ENCODE assay signal across 8 cellular contexts in genomic region chr17:40325156-40326013, GRCh38. TPM values are rescaled to one million over a fixed set of nuclear protein-coding genes. Genes with fewer than 3 reads are reported as not detected.
DNase-seq lines count a peak whose midpoint lies in the region; ATAC-seq and TF ChIP-seq lines count a peak whose summit lies in the region.

No MANE protein-coding gene starts in this region.

- H3K4me3 ChIP-seq in BLaER1 treated with 17β-estradiol and CSF1 and Interleukin-3, amounts not matched to agents 10 nM and 100 nM = peak overlapping the region in 6 of 10 experiments; percentile 1 to 96 (median 32); a peak in 5 of 20 replicates
- no peak overlapping the region for H3K4me3 ChIP-seq in ascending aorta
- H3K4me3 ChIP-seq in naive thymus-derived CD4-positive, alpha-beta T cell (ENCODE audit: low read length) = peak overlapping the region; percentile 47

- H3K27me3 ChIP-seq in BLaER1 treated with 17β-estradiol and CSF1 and Interleukin-3, amounts not matched to agents 10 nM and 100 nM = no peaks in the 10 kb centered on the region
- H3K27me3 ChIP-seq in ascending aorta = no peaks in the 10 kb centered on the region
- H3K27me3 ChIP-seq in naive thymus-derived CD4-positive, alpha-beta T cell (ENCODE audit: control insufficient read depth in 2 of 2, insufficient read depth in 2 of 2, low read length in 2 of 2) = no peaks in the 10 kb centered on the region

- H3K9me3 Mint-ChIP-seq in IgD-negative memory B cell = peaks cover 0 to 2% (median 0%) of the 10 kb centered on the region in 3 donors
- peaks cover 0 to 10% (median 0%) of the 10 kb centered on the region in 11 donors for H3K9me3 Mint-ChIP-seq in naive thymus-derived CD4-positive, alpha-beta T cell

- no peak for ATAC-seq in naive thymus-derived CD4-positive, alpha-beta T cell
- ATAC-seq in HG02763 (IDR thresholded peaks at IDR 0.05; ENCODE audit: unreplicated experiment) (no peak), GM19395 (IDR thresholded peaks at IDR 0.05; ENCODE audit: unreplicated experiment) (no peak), GM21367 (IDR thresholded peaks at IDR 0.05; ENCODE audit: unreplicated experiment) (no peak)

- H3K4me1 ChIP-seq in BLaER1 treated with 17β-estradiol and CSF1 and Interleukin-3, amounts not matched to agents 10 nM and 100 nM = peaks cover 93 to 100% (median 97%) of the 10 kb centered on the region in 10 experiments
- peaks cover 49 to 87% of the 10 kb centered on the region in 2 donors for H3K4me1 ChIP-seq in ascending aorta
- peaks cover 83 to 85% of the 10 kb centered on the region in 2 donors for H3K4me1 ChIP-seq in naive thymus-derived CD4-positive, alpha-beta T cell (ENCODE audit: control insufficient read depth in 2 of 2, insufficient read depth in 2 of 2, low read length in 2 of 2)

- DNase-seq in ascending aorta (ENCODE audit: low spot score in 2 of 2) = no peak
- DNase-seq in naive thymus-derived CD4-positive, alpha-beta T cell = peak in 1 of 9 donors; percentile 56
- no peak for DNase-seq in DMS53 (lab: John Stamatoyannopoulos, UW)

- peaks cover 55 to 65% (median 61%) of the 10 kb centered on the region in 3 donors for H3K4me1 Mint-ChIP-seq in IgD-negative memory B cell
- H3K4me1 Mint-ChIP-seq in naive thymus-derived CD4-positive, alpha-beta T cell = peaks cover 64 to 97% (median 93%) of the 10 kb centered on the region in 7 donors

- CTCF ChIA-PET in naive thymus-derived CD4-positive, alpha-beta T cell (lab: Charles Lee) = interaction anchor here (0.6 to 5.1 kb wide), 10 partner anchors 8 to 208 kb away, joined by 3 to 26 read pairs (median 4); partner anchors contain the start of gene RARA

- no peaks in the 10 kb centered on the region for H3K36me3 Mint-ChIP-seq in IgD-negative memory B cell
- H3K36me3 Mint-ChIP-seq in naive thymus-derived CD4-positive, alpha-beta T cell = peaks cover 0 to 17% (median 0%) of the 10 kb centered on the region in 5 donors

- H4K20me1 ChIP-seq in BLaER1 treated with 17β-estradiol and CSF1 and Interleukin-3, amounts not matched to agents 10 nM and 100 nM = peaks cover 10 to 82% (median 26%) of the 10 kb centered on the region in 11 experiments; a peak in 20 of 22 replicates

- peak overlapping the region; percentile 16 to 92 (median 55); a peak in 18 of 22 replicates for H3K9ac ChIP-seq in BLaER1 treated with 17β-estradiol and CSF1 and Interleukin-3, amounts not matched to agents 10 nM and 100 nM

- no peaks in the 10 kb centered on the region for H3K9me3 ChIP-seq in BLaER1 treated with 17β-estradiol and CSF1 and Interleukin-3, amounts not matched to agents 10 nM and 100 nM (replicated peaks in 1 of 11)
- no peaks in the 10 kb centered on the region for H3K9me3 ChIP-seq in ascending aorta
- no peaks in the 10 kb centered on the region for H3K9me3 ChIP-seq in naive thymus-derived CD4-positive, alpha-beta T cell (ENCODE audit: control insufficient read depth in 2 of 3, low read length in 3 of 3)

- peak overlapping the region; percentile 99 to 100 (median 100) for H3K27ac Mint-ChIP-seq in IgD-negative memory B cell
- H3K27ac Mint-ChIP-seq in naive thymus-derived CD4-positive, alpha-beta T cell = peak overlapping the region; percentile 98 to 100 (median 99)

- peak overlapping the region; percentile 95 to 100 (median 99) for H3K4me2 ChIP-seq in BLaER1 treated with 17β-estradiol and CSF1 and Interleukin-3, amounts not matched to agents 10 nM and 100 nM

- no peaks in the 10 kb centered on the region for H3K36me3 ChIP-seq in BLaER1 treated with 17β-estradiol and CSF1 and Interleukin-3, amounts not matched to agents 10 nM and 100 nM
- H3K36me3 ChIP-seq in ascending aorta = no peaks in the 10 kb centered on the region
- H3K36me3 ChIP-seq in naive thymus-derived CD4-positive, alpha-beta T cell (ENCODE audit: control insufficient read depth in 2 of 3, insufficient read depth in 3 of 3, low read length in 3 of 3) = no peaks in the 10 kb centered on the region

- no peak for TF ChIP-seq CTCF in ascending aorta (IDR thresholded peaks at IDR 0.05)

- intact Hi-C loops in ascending aorta (cut with DNase I) = no loop called here
- intact Hi-C loops in naive thymus-derived CD4-positive, alpha-beta T cell (cut with micrococcal nuclease) = loop anchor here (1.0 kb wide), 3 partner anchors 7 to 16 kb away; no protein-coding TSS in a partner anchor

- POLR2A ChIA-PET in naive thymus-derived CD4-positive, alpha-beta T cell (lab: Charles Lee) = interaction anchor here (0.5 to 34.9 kb wide), 7 partner anchors 7 to 287 kb away, joined by 3 to 742 read pairs (median 4); partner anchors contain the start of gene RARA

- H3K27ac ChIP-seq in BLaER1 treated with 17β-estradiol and CSF1 and Interleukin-3, amounts not matched to agents 10 nM and 100 nM = peak overlapping the region; percentile 11 to 99 (median 82); a peak in 19 of 22 replicates
- peak overlapping the region; percentile 90 to 91 for H3K27ac ChIP-seq in ascending aorta
- peak overlapping the region; percentile 96 for H3K27ac ChIP-seq in naive thymus-derived CD4-positive, alpha-beta T cell (ENCODE audit: low read depth, low read length)

- peak overlapping the region; percentile 78 to 97 (median 94) for H3K4me3 Mint-ChIP-seq in IgD-negative memory B cell
- peak overlapping the region; percentile 80 to 97 (median 89) for H3K4me3 Mint-ChIP-seq in naive thymus-derived CD4-positive, alpha-beta T cell

- H3K27me3 Mint-ChIP-seq in IgD-negative memory B cell = peaks cover 1% of the 10 kb centered on the region
- H3K27me3 Mint-ChIP-seq in naive thymus-derived CD4-positive, alpha-beta T cell = peaks cover 0 to 9% (median 0%) of the 10 kb centered on the region in 5 donors

RNA-seq across cellular contexts. Expression of gene RARA, which starts 16.4 kb away (rescaled TPM):
- polyA plus RNA-seq in IgD-negative memory B cell = 13.7 TPM
- total RNA-seq in ascending aorta = 77.3 TPM
- 100 to 1,000 TPM in 1 of 5 experiments, 10 to 100 TPM in 4; 40.0 to 115 (median 43.8) TPM for total RNA-seq in naive thymus-derived CD4-positive, alpha-beta T cell
- 10 to 100 TPM in 1 of 2 donors, 1 to 10 TPM in 1; 6.7 to 16.5 TPM for polyA plus RNA-seq in naive thymus-derived CD4-positive, alpha-beta T cell

RNA-seq across cellular contexts. Expression of gene CDC6, which starts 37.7 kb away (rescaled TPM):
- 0.93 TPM for polyA plus RNA-seq in IgD-negative memory B cell
- total RNA-seq in ascending aorta = 1.2 TPM
- 10 to 100 TPM in 1 of 5 experiments, 1 to 10 TPM in 1, under 1 TPM in 3; 0.51 to 73.6 (median 0.85) TPM for total RNA-seq in naive thymus-derived CD4-positive, alpha-beta T cell
- polyA plus RNA-seq in naive thymus-derived CD4-positive, alpha-beta T cell = under 1 TPM; 0.09 to 0.24 TPM

RNA-seq across cellular contexts. Expression of gene GJD3, which starts 39.2 kb away (rescaled TPM):
- not detected for polyA plus RNA-seq in IgD-negative memory B cell
- not detected for total RNA-seq in ascending aorta
- total RNA-seq in naive thymus-derived CD4-positive, alpha-beta T cell = under 1 TPM in 1 of 5 experiments, not detected in 4; 0.27 TPM
- not detected for polyA plus RNA-seq in naive thymus-derived CD4-positive, alpha-beta T cell

Comparison
In these comparisons a context has a peak if more than half of its experiments do, and no peak if none do; other contexts are left out.
1. H3K4me3 ChIP-seq: peak in BLaER1 treated with 17β-estradiol and CSF1 and Interleukin-3, amounts not matched to agents 10 nM and 100 nM (6 of 10) and naive thymus-derived CD4-positive, alpha-beta T cell (single experiment); none in ascending aorta (0 of 2).
2. Peak in every context shown above with its lines, with median percentiles within 50 percentile points of each other: H3K27ac ChIP-seq.